29 cellular contexts compared by ENCODE assay signal in the genomic region with DNA sequence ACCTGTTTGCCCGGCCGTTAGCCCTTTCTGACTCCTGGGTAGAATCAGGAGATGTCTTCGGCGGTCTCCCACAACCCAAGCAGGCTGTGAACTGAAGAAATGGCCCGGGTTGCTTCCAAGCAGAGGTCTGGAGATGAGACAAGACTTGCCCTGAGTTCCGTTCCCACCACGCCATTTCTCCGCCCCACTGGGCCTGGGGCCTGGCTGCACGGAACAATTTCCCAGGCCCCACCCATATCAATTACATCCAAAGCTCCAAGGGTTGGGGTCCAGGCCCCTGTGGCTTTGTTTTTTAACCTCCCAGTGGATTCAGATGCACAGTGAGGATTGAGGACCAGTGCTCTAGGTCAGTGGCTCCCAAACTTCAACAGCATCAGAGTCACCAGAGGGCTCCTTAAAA.
"Had no signal": no experiment of that assay in that cellular context is flagged by ENCODE, and none has a peak within 500 bp of the region (broad histone marks: within the 10 kb centered on the region; RNA-seq: fewer than 3 reads in every experiment).

No MANE protein-coding gene starts in this region.

- H3K4me3 ChIP-seq: MG63 had no signal

- H3K27me3 ChIP-seq: MG63 had no signal

- H3K36me3 ChIP-seq: MG63 had no signal

- DNase-seq: Karpas-422, Kasumi-1, MG63, MM.1S, MV-4-11, NCI-H1048, NCI-H1092, NCI-H1092 treated with DMSO at 0.1 percent for 48 hours, NCI-H1105, NCI-H1417, NCI-H1417 treated with DMSO at 0.1 percent for 48 hours, NCI-H1436, NCI-H1436 treated with DMSO at 0.1 percent for 48 hours, NCI-H146, NCI-H1694, NCI-H1694 treated with DMSO at 0.1 percent for 48 hours, NCI-H187, NCI-H187 treated with DMSO at 0.1 percent for 48 hours, NCI-H1930, NCI-H2029, NCI-H2029 treated with DMSO at 0.1 percent for 48 hours, NCI-H2081, NCI-H2081 treated with DMSO at 0.1 percent for 48 hours, NCI-H2107, NCI-H2171, NCI-H2171 treated with DMSO at 0.1 percent for 48 hours, NCI-H2227 treated with DMSO at 0.1 percent for 48 hours, NCI-H226, NCI-H446 treated with DMSO at 0.1 percent for 48 hours had no signal
